ENCODE assay signal across 10 cellular contexts in genomic region chr3:31105438-31106077, GRCh38.
DNase-seq lines count a peak whose midpoint lies in the region; ATAC-seq and TF ChIP-seq lines count a peak whose summit lies in the region.
"Had no signal": no experiment of that assay in that cellular context is flagged by ENCODE, and none has a peak within 500 bp of the region (broad histone marks: within the 10 kb centered on the region; RNA-seq: fewer than 3 reads in every experiment).

No MANE protein-coding gene starts in this region.

- no peak overlapping the region for H3K27ac ChIP-seq in right lobe of liver
- H3K27ac ChIP-seq: PC-9 had no signal

- H3K9me3 ChIP-seq in right lobe of liver: no peaks in the 10 kb centered on the region

- WGBS in right lobe of liver (ENCODE audit: insufficient coverage, low coverage, low lambda C conversion rate, missing lambda C conversion rate): 72% methylated on average over 2 of the region's 2 CpGs

- DNase-seq in AG20443 (ENCODE audit: low spot score): peak; percentile 79
- peak; percentile 2 for DNase-seq in HK-2 (ENCODE audit: unreplicated experiment)
- peak; percentile 22 to 41 for DNase-seq in activated T-cell treated with anti-CD3 and anti-CD28 coated beads, Interleukin-2, amount 50 U/mL, for 48 hours
- DNase-seq in kidney epithelial cell (ENCODE audit: low read depth): peak; percentile 41
- no peak for DNase-seq in right lobe of liver
- DNase-seq in SKM-1 treated with dmso at 0.1 percent for 144 hours (lab: John Stamatoyannopoulos, UW; ENCODE audit: unreplicated experiment): no peak
- no peak for DNase-seq in NCI-H1048 (lab: John Stamatoyannopoulos, UW)

- TF ChIP-seq POLR2A in right lobe of liver (IDR thresholded peaks at IDR 0.05): no peak

- H3K4me3 ChIP-seq in kidney epithelial cell (ENCODE audit: low read depth, low read length) (no peak overlapping the region), right lobe of liver (no peak overlapping the region)
- H3K4me3 ChIP-seq: GM23338, PC-9 had no signal

- no peaks in the 10 kb centered on the region for H3K36me3 ChIP-seq in kidney epithelial cell (ENCODE audit: control insufficient read depth, insufficient read depth, low read length)
- no peaks in the 10 kb centered on the region for H3K36me3 ChIP-seq in right lobe of liver

- ATAC-seq in right lobe of liver: no peak
- no peak for ATAC-seq in GM18909 (IDR thresholded peaks at IDR 0.05; ENCODE audit: poor library complexity, unreplicated experiment)
- ATAC-seq: GM23338 had no signal

- H3K4me1 ChIP-seq in right lobe of liver: no peaks in the 10 kb centered on the region

- TF ChIP-seq CTCF in kidney epithelial cell (IDR thresholded peaks at IDR 0.05; ENCODE audit: insufficient read depth, low read length, poor library complexity, severe bottlenecking): no peak
- TF ChIP-seq CTCF in right lobe of liver (IDR thresholded peaks at IDR 0.05): no peak

- intact Hi-C loops in right lobe of liver (cut with DNase I): no loop called here

- H3K27me3 ChIP-seq in kidney epithelial cell (ENCODE audit: control insufficient read depth, insufficient read depth, low read length): no peaks in the 10 kb centered on the region
- no peaks in the 10 kb centered on the region for H3K27me3 ChIP-seq in right lobe of liver

Comparison
In these comparisons a context has a peak if more than half of its experiments do, and no peak if none do; other contexts are left out.
1. DNase-seq: peak in AG20443 (single experiment), HK-2 (single experiment), activated T-cell treated with anti-CD3 and anti-CD28 coated beads, Interleukin-2, amount 50 U/mL, for 48 hours (2 of 2) and kidney epithelial cell (single experiment); none in right lobe of liver (0 of 3), SKM-1 treated with dmso at 0.1 percent for 144 hours (single experiment) and NCI-H1048 (single experiment).